1 cellular context compared by ENCODE assay signal in the genomic region with DNA sequence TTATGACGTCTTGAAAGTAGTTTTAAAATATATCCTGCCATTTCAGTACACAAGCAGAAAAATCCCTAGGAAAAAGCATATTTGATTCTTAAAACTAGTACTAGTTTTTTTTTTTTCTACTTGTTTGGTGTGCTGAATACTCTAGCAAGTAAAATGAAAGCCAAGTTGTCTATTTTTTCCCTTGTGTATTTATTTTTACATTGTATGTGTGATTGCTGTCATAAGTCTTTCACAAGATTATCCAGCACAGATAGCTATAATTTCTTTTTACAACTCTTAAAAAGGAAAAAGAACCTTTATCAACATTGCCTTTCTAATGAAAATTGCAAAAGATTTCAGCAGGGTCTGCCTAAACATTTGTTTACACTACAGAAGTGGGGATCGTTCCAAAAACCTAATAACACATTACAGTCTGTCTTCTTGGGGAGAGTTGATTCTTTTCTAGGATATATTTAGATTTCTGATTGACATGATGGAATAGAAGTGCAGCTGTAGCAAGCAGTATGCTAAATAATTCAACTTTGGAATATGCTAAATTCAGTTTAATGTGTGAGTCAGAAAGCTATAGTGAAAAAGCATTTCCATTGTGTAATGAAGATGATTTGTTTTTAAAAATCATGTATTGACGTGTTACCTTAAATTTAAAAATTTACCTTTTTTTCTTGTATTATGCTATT.
TF ChIP-seq lines count a peak whose summit lies in the region.

No MANE protein-coding gene starts in this region.

TF ChIP-seq in H1, 55 proteins besides CTCF, POLR2A, EP300 and RAD21 (continued from another document):
- TF ChIP-seq, protein P1, sequence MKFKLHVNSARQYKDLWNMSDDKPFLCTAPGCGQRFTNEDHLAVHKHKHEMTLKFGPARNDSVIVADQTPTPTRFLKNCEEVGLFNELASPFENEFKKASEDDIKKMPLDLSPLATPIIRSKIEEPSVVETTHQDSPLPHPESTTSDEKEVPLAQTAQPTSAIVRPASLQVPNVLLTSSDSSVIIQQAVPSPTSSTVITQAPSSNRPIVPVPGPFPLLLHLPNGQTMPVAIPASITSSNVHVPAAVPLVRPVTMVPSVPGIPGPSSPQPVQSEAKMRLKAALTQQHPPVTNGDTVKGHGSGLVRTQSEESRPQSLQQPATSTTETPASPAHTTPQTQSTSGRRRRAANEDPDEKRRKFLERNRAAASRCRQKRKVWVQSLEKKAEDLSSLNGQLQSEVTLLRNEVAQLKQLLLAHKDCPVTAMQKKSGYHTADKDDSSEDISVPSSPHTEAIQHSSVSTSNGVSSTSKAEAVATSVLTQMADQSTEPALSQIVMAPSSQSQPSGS (IDR thresholded peaks at IDR 0.05; ENCODE audit: low read length) = no peak
- TF ChIP-seq RXRA (IDR thresholded peaks at IDR 0.05; ENCODE audit: insufficient read depth, low read depth, low read length) (no peak), CTBP2 (IDR thresholded peaks at IDR 0.05; ENCODE audit: borderline replicate concordance, insufficient read depth, insufficient read length, low read length) (no peak)
TF ChIP-seq in H1: peak in this region for 0.
